Comparison of ENCODE assay signal across 8 cellular contexts in the genomic region with DNA sequence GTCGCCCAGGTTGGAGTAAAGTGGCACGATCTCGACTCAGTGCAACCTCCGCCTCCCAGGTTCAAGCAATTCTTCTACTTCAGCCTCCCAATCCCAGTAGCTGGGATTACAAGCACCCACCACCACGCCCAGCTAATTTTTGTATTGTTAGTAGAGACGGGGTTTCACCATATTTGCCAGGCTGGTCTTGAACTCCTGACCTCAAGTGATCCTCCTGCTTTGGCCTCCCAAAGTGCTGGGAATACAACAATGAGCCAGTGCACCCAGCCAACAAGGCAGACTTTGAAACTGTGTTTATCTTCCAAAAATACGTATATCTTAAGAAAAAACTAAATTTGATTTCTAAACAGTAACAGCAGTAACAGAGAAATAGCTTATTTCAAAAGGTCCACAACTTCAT. TPM values are rescaled to one million over a fixed set of nuclear protein-coding genes. Genes with fewer than 3 reads are reported as not detected.
DNase-seq lines count a peak whose midpoint lies in the region; ATAC-seq, FAIRE-seq and TF ChIP-seq lines count a peak whose summit lies in the region.
"Not testable (repeated sequence)": the region's sequence is repeated elsewhere in the genome, so short reads cannot be mapped to it uniquely, and the experiment has no call there.

No MANE protein-coding gene starts in this region.

- peaks cover 40% of the 10 kb centered on the region for H3K4me1 Mint-ChIP-seq in astrocyte (ENCODE audit: low read depth, unreplicated experiment)

- H3K4me3 ChIP-seq in ACC112 (ENCODE audit: low read depth, low read length); GM23248; astrocyte (ENCODE audit: insufficient read depth, low read depth, low read length); mesenchymal stem cell (ENCODE audit: insufficient read depth in 1 of 2, low read depth in 1 of 2, low read length in 2 of 2); psoas muscle; thyroid gland (replicated peaks in 1 of 3): not testable (repeated sequence)
- peak overlapping the region; percentile 60 for H3K4me3 ChIP-seq in OCI-LY7 (ENCODE audit: low read depth, low read length, poor library complexity, severe bottlenecking)

- H3K14ac ChIP-seq in mesenchymal stem cell (ENCODE audit: low read length in 2 of 2) = not testable (repeated sequence)

- 85 to 87% methylated on average over 7 of the region's 7 CpGs for WGBS in GM23248 (ENCODE audit: low coverage in 1 of 2, low lambda C conversion rate in 2 of 2, missing lambda C conversion rate in 2 of 2), 2 experiments
- 93% methylated on average over 6 of the region's 7 CpGs for WGBS in mesenchymal stem cell
- WGBS in psoas muscle, 3 donors = 86 to 90% (median 89%) methylated on average over 7 of the region's 7 CpGs
- 90 to 94% methylated on average over 7 of the region's 7 CpGs for WGBS in thyroid gland, 2 donors

- H3K9me2 ChIP-seq in GM23248 (ENCODE audit: insufficient read depth); OCI-LY7 (ENCODE audit: insufficient read depth, low read length): not testable (repeated sequence)

- H3K9me3 Mint-ChIP-seq in astrocyte (ENCODE audit: unreplicated experiment) = not testable (repeated sequence)

- not testable (repeated sequence) for DNase-seq in GM23248; OCI-LY7 (ENCODE audit: low spot score); astrocyte (ENCODE audit: low read depth); epithelial cell of prostate (ENCODE audit: low read depth, low spot score); mesenchymal stem cell; psoas muscle; thyroid gland

- FAIRE-seq in astrocyte (lab: Jason Lieb, UNC) = not testable (repeated sequence)

- not testable (repeated sequence) for H3K18ac ChIP-seq in mesenchymal stem cell (ENCODE audit: low read depth in 1 of 2, low read length in 2 of 2)

- H3K27me3 Mint-ChIP-seq in astrocyte (ENCODE audit: low read depth, unreplicated experiment) = not testable (repeated sequence)

- not testable (repeated sequence) for TF ChIP-seq POLR2A in thyroid gland (IDR thresholded peaks at IDR 0.05)

- not testable (repeated sequence) for H3K27me3 ChIP-seq in ACC112 (ENCODE audit: insufficient read depth, low read length); GM23248 (replicated peaks; ENCODE audit: insufficient read depth); astrocyte (ENCODE audit: insufficient read depth, low read length); mesenchymal stem cell (ENCODE audit: control insufficient read depth in 1 of 2, insufficient read depth in 1 of 2, low read length in 2 of 2); psoas muscle (ENCODE audit: insufficient read depth in 3 of 3, low read length in 2 of 3); thyroid gland

- H2BK12ac ChIP-seq in mesenchymal stem cell (ENCODE audit: low read length in 2 of 2) = not testable (repeated sequence)

- H2AK5ac ChIP-seq in mesenchymal stem cell (ENCODE audit: low read length, severe bottlenecking) = not testable (repeated sequence)

- not testable (repeated sequence) for TF ChIP-seq CTCF in OCI-LY7 (conservative IDR thresholded peaks at IDR 0.05; ENCODE audit: low read length); astrocyte (IDR thresholded peaks at IDR 0.05; ENCODE audit: insufficient read depth, low read depth, low read length); psoas muscle (IDR thresholded peaks at IDR 0.05); thyroid gland (IDR thresholded peaks at IDR 0.05)

- H4K91ac ChIP-seq in mesenchymal stem cell (ENCODE audit: low read length) = not testable (repeated sequence)

- in situ Hi-C loops in GM23248 (cut with MboI) = not testable (repeated sequence)

- intact Hi-C loops in OCI-LY7 (cut with micrococcal nuclease; ENCODE audit: unreplicated experiment) (loop anchor here (1.0 kb wide), 1 partner anchor 69 kb away; no protein-coding TSS in a partner anchor), psoas muscle (cut with DNase I) (loop anchor here in 1 of 2 donors (10.0 kb wide), 1 partner anchor 58 kb away; no protein-coding TSS in a partner anchor), thyroid gland (cut with DNase I) (loop anchor here (10.0 kb wide), 2 partner anchors 72 to 232 kb away; no protein-coding TSS in a partner anchor)

- not testable (repeated sequence) for H2BK5ac ChIP-seq in mesenchymal stem cell (ENCODE audit: low read depth, low read length, poor library complexity, severe bottlenecking)

- peak overlapping the region; percentile 71 for H3K4me3 Mint-ChIP-seq in astrocyte (ENCODE audit: unreplicated experiment)

- H3K4ac ChIP-seq in mesenchymal stem cell (ENCODE audit: low read depth in 1 of 2, low read length in 2 of 2) = not testable (repeated sequence)

- H2AFZ ChIP-seq in ACC112 (ENCODE audit: low read length, unreplicated experiment); OCI-LY7 (ENCODE audit: low read length); astrocyte (ENCODE audit: low read depth, low read length); mesenchymal stem cell (ENCODE audit: low read depth, low read length): not testable (repeated sequence)
- H2AFZ ChIP-seq in GM23248 = peak overlapping the region; percentile 31; the same call in 1 of the 2 replicates

- ATAC-seq in psoas muscle = not testable (repeated sequence)

- BruUV-seq in OCI-LY7 (replicated peaks; lab: Mats Ljungman, UMichigan) = not testable (repeated sequence)

- H3K79me1 ChIP-seq in mesenchymal stem cell (replicated peaks; ENCODE audit: low read length, poor library complexity, severe bottlenecking) = not testable (repeated sequence)

- peak overlapping the region; percentile 91 for H3K27ac Mint-ChIP-seq in astrocyte (ENCODE audit: unreplicated experiment)

- not testable (repeated sequence) for H3K36me3 Mint-ChIP-seq in astrocyte (ENCODE audit: low read depth, unreplicated experiment)

- H3K23ac ChIP-seq in mesenchymal stem cell (ENCODE audit: low read length in 2 of 2) = not testable (repeated sequence)

- H3K4me2 ChIP-seq in GM23248 (ENCODE audit: unreplicated experiment) (peak overlapping the region; percentile 27), OCI-LY7 (ENCODE audit: low read length) (peak overlapping the region; percentile 88)
- not testable (repeated sequence) for H3K4me2 ChIP-seq in astrocyte (ENCODE audit: low read length); mesenchymal stem cell (ENCODE audit: low read length, poor library complexity, severe bottlenecking)

- H3K4me1 ChIP-seq in ACC112 (ENCODE audit: control insufficient read depth, insufficient read depth, low read length, unreplicated experiment) (peaks cover 41% of the 10 kb centered on the region), GM23248 (ENCODE audit: insufficient read depth) (peaks cover 41% of the 10 kb centered on the region), OCI-LY7 (ENCODE audit: insufficient read depth, low read length, poor library complexity, severe bottlenecking) (peaks cover 80% of the 10 kb centered on the region), psoas muscle (peaks cover 52% of the 10 kb centered on the region), thyroid gland (peaks cover 43 to 47% of the 10 kb centered on the region in 2 donors)
- not testable (repeated sequence) for H3K4me1 ChIP-seq in astrocyte (ENCODE audit: insufficient read depth, low read length); mesenchymal stem cell (ENCODE audit: control insufficient read depth, insufficient read depth, low read depth, low read length)

- H4K8ac ChIP-seq in mesenchymal stem cell (ENCODE audit: low read length) = not testable (repeated sequence)

- not testable (repeated sequence) for H4K20me1 ChIP-seq in GM23248 (ENCODE audit: insufficient read depth); OCI-LY7 (ENCODE audit: insufficient read depth, low read length)
- peaks cover 58% of the 10 kb centered on the region for H4K20me1 ChIP-seq in astrocyte (ENCODE audit: insufficient read depth, low read length)

- not testable (repeated sequence) for H3K9me3 ChIP-seq in GM23248 (ENCODE audit: low read depth); OCI-LY7 (ENCODE audit: low read length); astrocyte (ENCODE audit: insufficient read depth, low read depth, low read length); mesenchymal stem cell (ENCODE audit: control insufficient read depth, low read length); psoas muscle; thyroid gland

- H3K27ac ChIP-seq in ACC112 (ENCODE audit: low read depth, low read length) (peak overlapping the region; percentile 69), GM23248 (peak overlapping the region; percentile 74), OCI-LY7 (ENCODE audit: low read depth, low read length, poor library complexity, severe bottlenecking) (peak overlapping the region; percentile 98), astrocyte (ENCODE audit: low read depth, low read length) (peak overlapping the region; percentile 13), epithelial cell of prostate (peak overlapping the region; percentile 36), psoas muscle (peak overlapping the region; percentile 3), thyroid gland (peak overlapping the region in 2 of 3 donors; percentile 28 to 64)
- H3K27ac ChIP-seq in mesenchymal stem cell (ENCODE audit: low read length, poor library complexity, severe bottlenecking) = not testable (repeated sequence)

- H3F3A ChIP-seq in GM23248 (ENCODE audit: insufficient read depth) = peaks cover 37% of the 10 kb centered on the region

- not testable (repeated sequence) for H3K36me3 ChIP-seq in ACC112 (ENCODE audit: insufficient read depth, low read length); GM23248 (ENCODE audit: low read depth); OCI-LY7 (ENCODE audit: insufficient read depth, low read length); astrocyte (ENCODE audit: insufficient read depth, low read length); mesenchymal stem cell (ENCODE audit: control insufficient read depth in 1 of 2, insufficient read depth in 2 of 2, low read depth in 1 of 2, low read length in 2 of 2); psoas muscle (ENCODE audit: insufficient read depth in 1 of 2, low read depth in 1 of 2); thyroid gland

- CTCF ChIA-PET in OCI-LY7 (lab: Charles Lee; ENCODE audit: unreplicated experiment) = interaction anchor here (2.5 kb wide), 1 partner anchor 59 kb away, joined by 11 read pairs; no protein-coding TSS in a partner anchor

- not testable (repeated sequence) for H2BK15ac ChIP-seq in mesenchymal stem cell (ENCODE audit: low read depth, poor library complexity, severe bottlenecking)

- H3K9ac ChIP-seq in GM23248 = peak overlapping the region; percentile 30
- H3K9ac ChIP-seq in astrocyte (ENCODE audit: low read length) = not testable (repeated sequence)
- H3K9ac ChIP-seq in mesenchymal stem cell (ENCODE audit: low read length) = peak overlapping the region; percentile 44

- H3K79me2 ChIP-seq in ACC112 (ENCODE audit: control insufficient read depth, insufficient read depth, low read length, unreplicated experiment) (peaks cover 37% of the 10 kb centered on the region), GM23248 (ENCODE audit: insufficient read depth) (peaks cover 43% of the 10 kb centered on the region), OCI-LY7 (ENCODE audit: insufficient read depth, low read depth, low read length) (peaks cover 88% of the 10 kb centered on the region), astrocyte (ENCODE audit: insufficient read depth, low read length) (peaks cover 97% of the 10 kb centered on the region)

- H2BK120ac ChIP-seq in mesenchymal stem cell (ENCODE audit: low read depth, low read length) = not testable (repeated sequence)

- POLR2A ChIA-PET in OCI-LY7 (lab: Charles Lee) = interaction anchor here (0.5 to 7.4 kb wide), 17 partner anchors 12 to 331 kb away, joined by 3 to 114 read pairs (median 3); no protein-coding TSS in a partner anchor

RNA-seq across cellular contexts. Expression of a gene that starts 5.2 kb away (rescaled TPM):
- total RNA-seq in GM23248 (2014; rRNA removed; shearing (Covaris generic)) = 15.9 and 20.7 TPM in 2 replicates
- polyA plus RNA-seq in GM23248 (2016; fragmentation: Nextera tagmentation; extraction: Ambion mirVana) (6.8 and 7.1 TPM in 2 replicates), psoas muscle (1 to 10 TPM; 1.9 to 6.3 (median 3.3) TPM)
- 8.0 and 10.1 TPM in 2 replicates for total RNA-seq in OCI-LY7 (2014; rRNA removed; shearing (Covaris generic))
- total RNA-seq in OCI-LY7 (2022) (14.0 and 18.9 TPM in 2 replicates), astrocyte (109 and 125 TPM in 2 replicates), psoas muscle (10 to 100 TPM in 2 of 4 donors, 1 to 10 TPM in 2; 8.2 to 26.1 (median 16.2) TPM), thyroid gland (10 to 100 TPM; 18.3 to 59.8 (median 35.0) TPM)
- 27.2 TPM for polyA plus RNA-seq in mesenchymal stem cell (2013, experiment 1 of 2)
- polyA plus RNA-seq in mesenchymal stem cell (2013, experiment 2 of 2) = 25.4 TPM
